In genomic region chr2:206970589-206971375, GRCh38 we compare ENCODE assay signal across 25 cellular contexts. TPM values are rescaled to one million over a fixed set of nuclear protein-coding genes. Genes with fewer than 3 reads are reported as not detected.
DNase-seq lines count a peak whose midpoint lies in the region; ATAC-seq and TF ChIP-seq lines count a peak whose summit lies in the region.
"Had no signal": no experiment of that assay in that cellular context is flagged by ENCODE, and none has a peak within 500 bp of the region (broad histone marks: within the 10 kb centered on the region; RNA-seq: fewer than 3 reads in every experiment).

No MANE protein-coding gene starts in this region.

- intact Hi-C loops in tibial artery (cut with DNase I; ENCODE audit: low total_unique reads), result no loop called here

- H3K4me3 ChIP-seq in NB4 (ENCODE audit: low read depth, low read length), result no peak overlapping the region
- H3K4me3 ChIP-seq in neural cell (ENCODE audit: low read length), result no peak overlapping the region
- H3K4me3 ChIP-seq in tibial artery, result no peak overlapping the region
- H3K4me3 ChIP-seq: K562 had no signal

- TF ChIP-seq EP300 in neural cell (conservative IDR thresholded peaks at IDR 0.05; ENCODE audit: poor library complexity, severe bottlenecking), result peak; percentile 63

- TF ChIP-seq CTCF in NB4 (IDR thresholded peaks at IDR 0.05; ENCODE audit: low read depth, low read length), result no peak
- TF ChIP-seq CTCF in neural cell (IDR thresholded peaks at IDR 0.05; ENCODE audit: poor library complexity, severe bottlenecking), result no peak
- TF ChIP-seq CTCF in tibial artery (IDR thresholded peaks at IDR 0.05), result no peak

- no peaks in the 10 kb centered on the region for H3K9me3 ChIP-seq in neural cell (ENCODE audit: low read length)
- H3K9me3 ChIP-seq in tibial artery, result no peaks in the 10 kb centered on the region

- no peak for TF ChIP-seq POLR2A in NB4 (IDR thresholded peaks at IDR 0.05; ENCODE audit: extremely low read depth, insufficient read length)

- H2AFZ ChIP-seq in neural cell (ENCODE audit: low read depth, low read length), result no peak overlapping the region

- H4K20me1 ChIP-seq in neural cell (ENCODE audit: insufficient read depth), result no peaks in the 10 kb centered on the region

- TF ChIP-seq RAD21 in neural cell (conservative IDR thresholded peaks at IDR 0.05), result no peak

- H3K27ac ChIP-seq in neural cell (ENCODE audit: low read length) (no peak overlapping the region), tibial artery (no peak overlapping the region), substantia nigra (ENCODE audit: low read depth, low read length, poor library complexity, severe bottlenecking) (no peak overlapping the region)
- H3K27ac ChIP-seq: 22Rv1, C4-2B had no signal

- DNase-seq in NOMO-1 (lab: John Stamatoyannopoulos, UW; ENCODE audit: unreplicated experiment in 2 of 2) (peak; percentile 5 to 43), NOMO-1 treated with dmso at 0.1 percent for 144 hours (lab: John Stamatoyannopoulos, UW; ENCODE audit: unreplicated experiment) (no peak), NB4 (ENCODE audit: low read depth) (peak; percentile 29), astrocyte of the hippocampus (ENCODE audit: low read depth, low spot score) (peak; percentile 35), tibial artery (no peak), substantia nigra (lab: John Stamatoyannopoulos, UW) (no peak)
- DNase-seq: Calu3; CD8-positive, alpha-beta memory T cell; DMS153; NCI-H1105; NCI-H146; NCI-H2029; NCI-H226; NCI-H510A treated with DMSO at 0.1 percent for 48 hours; NCI-H748 treated with DMSO at 0.1 percent for 48 hours; NK-92 treated with Interleukin-12 subunit alpha and Interleukin-12 subunit beta, amount 100 ng/mL, for 24 hours; OCI-M1 had no signal

- ATAC-seq in HG03097 (IDR thresholded peaks at IDR 0.05; ENCODE audit: low FRiP score, unreplicated experiment), result no peak
- ATAC-seq: HepG2, K562, Right ventricle myocardium inferior had no signal

- peaks cover 0 to 21% (median 4%) of the 10 kb centered on the region in 4 donors for H3K4me1 ChIP-seq in tibial artery

- no peak overlapping the region for H3K4me2 ChIP-seq in neural cell (ENCODE audit: low read length)

- H3K27me3 ChIP-seq in neural cell (ENCODE audit: insufficient read depth, low read depth, low read length), result no peaks in the 10 kb centered on the region
- H3K27me3 ChIP-seq in tibial artery, result no peaks in the 10 kb centered on the region

- H3K9ac ChIP-seq in neural cell (ENCODE audit: low read length), result no peak overlapping the region

- H3K9me2 ChIP-seq in neural cell (ENCODE audit: insufficient read depth, low read length), result no peaks in the 10 kb centered on the region

- no peaks in the 10 kb centered on the region for H3K79me2 ChIP-seq in neural cell (replicated peaks; ENCODE audit: insufficient read depth, low read length)

- H3F3A ChIP-seq in neural cell (ENCODE audit: insufficient read depth, low read length, poor library complexity, severe bottlenecking), result no peaks in the 10 kb centered on the region

- H3K36me3 ChIP-seq in neural cell (ENCODE audit: insufficient read depth, low read length) (no peaks in the 10 kb centered on the region), tibial artery (no peaks in the 10 kb centered on the region)

TF ChIP-seq in neural cell, 6 proteins besides CTCF, POLR2A, EP300 and RAD21:
- TF ChIP-seq REST (IDR thresholded peaks at IDR 0.05; ENCODE audit: borderline replicate concordance) (no peak), POLR2AphosphoS5 (IDR thresholded peaks at IDR 0.05) (peak; percentile 48)

RNA-seq across cellular contexts. Expression of gene CPO, which starts 31.5 kb away (rescaled TPM):
- polyA plus RNA-seq in neural cell, result 0.60 and 1.2 TPM in 2 replicates
- polyA minus RNA-seq in neural cell, result 0.69 TPM in 1 of 2 replicates, not detected in the other
- polyA plus RNA-seq: AG04450; CD8-positive, alpha-beta memory T cell; K562 had no signal

Comparison
In these comparisons a context has a peak if more than half of its experiments do, and no peak if none do; other contexts are left out.
1. DNase-seq: peak in NOMO-1 (2 of 2), NB4 (single experiment) and astrocyte of the hippocampus (single experiment); none in NOMO-1 treated with dmso at 0.1 percent for 144 hours (single experiment), tibial artery (0 of 2) and substantia nigra (0 of 49).